29 cellular contexts compared by ENCODE assay signal in the genomic region with DNA sequence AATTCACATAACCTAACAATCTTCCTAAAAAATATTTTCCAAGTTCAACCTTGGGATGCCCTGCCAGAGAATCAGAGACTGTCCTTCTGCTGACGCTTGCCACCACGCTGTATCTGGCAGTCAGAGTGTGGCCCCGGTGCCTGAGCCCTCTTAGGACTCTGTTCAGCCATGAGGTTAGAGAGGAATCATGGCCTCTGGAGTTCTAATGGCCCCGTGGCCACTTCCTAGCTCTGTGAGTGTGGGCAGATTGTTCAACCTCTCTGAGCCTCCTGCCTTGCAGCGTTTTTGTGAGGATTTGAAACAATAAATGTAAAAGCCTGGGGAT.
"Had no signal": no experiment of that assay in that cellular context is flagged by ENCODE, and none has a peak within 500 bp of the region (broad histone marks: within the 10 kb centered on the region; RNA-seq: fewer than 3 reads in every experiment).

No MANE protein-coding gene starts in this region.

- H3K27ac Mint-ChIP-seq: activated naive CD4-positive, alpha-beta T cell treated with anti-CD3 and anti-CD28 coated beads for 36 hours; activated naive CD8-positive, alpha-beta T cell treated with anti-CD3 and anti-CD28 coated beads for 36 hours; activated T-helper 1 cell treated with anti-CD3 and anti-CD28 coated beads, Interleukin-12 subunit alpha, Interleukin-12 subunit beta, Interleukin-2, Interleukin-4 antibody, amounts not matched to agents 30 ng/mL and 10 ng/mL and 1 ng/mL, durations not matched to agents 14 hours and 24 hours and 36 hours; naive thymus-derived CD4-positive, alpha-beta T cell; T-helper 1 cell treated with Interleukin-12 subunit alpha and Interleukin-12 subunit beta and Interleukin-4 antibody, amounts not matched to agents 30 μg/mL and 1 μg/mL, for 36 hours had no signal

- H3K36me3 Mint-ChIP-seq: activated naive CD8-positive, alpha-beta T cell treated with anti-CD3 and anti-CD28 coated beads for 36 hours; naive thymus-derived CD4-positive, alpha-beta T cell had no signal

- H3K9me3 ChIP-seq: adrenal gland, body of pancreas, pancreas, spleen, testis, transverse colon had no signal

- H3K27ac ChIP-seq: adrenal gland, body of pancreas, coronary artery, dorsolateral prefrontal cortex, pancreas, spleen, testis, transverse colon, VCaP had no signal

- H3K9me3 Mint-ChIP-seq: activated naive CD4-positive, alpha-beta T cell treated with anti-CD3 and anti-CD28 coated beads for 36 hours; activated naive CD8-positive, alpha-beta T cell treated with anti-CD3 and anti-CD28 coated beads for 36 hours; activated T-helper 1 cell treated with anti-CD3 and anti-CD28 coated beads, Interleukin-12 subunit alpha, Interleukin-12 subunit beta, Interleukin-2, Interleukin-4 antibody, amounts not matched to agents 30 ng/mL and 10 ng/mL and 1 ng/mL, durations not matched to agents 14 hours and 24 hours and 36 hours; naive thymus-derived CD4-positive, alpha-beta T cell; T-helper 1 cell treated with Interleukin-12 subunit alpha and Interleukin-12 subunit beta and Interleukin-4 antibody, amounts not matched to agents 30 μg/mL and 1 μg/mL, for 36 hours had no signal

- H3K27me3 Mint-ChIP-seq: activated naive CD8-positive, alpha-beta T cell treated with anti-CD3 and anti-CD28 coated beads for 36 hours had no signal

- H3K4me3 Mint-ChIP-seq: activated naive CD4-positive, alpha-beta T cell treated with anti-CD3 and anti-CD28 coated beads for 36 hours; activated naive CD8-positive, alpha-beta T cell treated with anti-CD3 and anti-CD28 coated beads for 36 hours had no signal

- H3K36me3 ChIP-seq: adrenal gland, pancreas, spleen, transverse colon had no signal

- H3K27me3 ChIP-seq: adrenal gland, body of pancreas, dorsolateral prefrontal cortex, pancreas, spleen, testis, transverse colon had no signal

- H3K4me3 ChIP-seq: adrenal gland, body of pancreas, coronary artery, dorsolateral prefrontal cortex, pancreas, spleen, testis, transverse colon had no signal

- DNase-seq: activated CD4-positive, alpha-beta T cell treated with anti-CD3 and anti-CD28 coated beads for 4 hours; activated CD4-positive, alpha-beta T cell treated with anti-CD3 and anti-CD28 coated beads, Interleukin-2, amount 50 U/mL, for 4 hours; activated effector memory CD4-positive, alpha-beta T cell treated with anti-CD3 and anti-CD28 coated beads, Interleukin-2, amount 50 U/mL, for 16 hours; activated naive CD4-positive, alpha-beta T cell treated with anti-CD3 and anti-CD28 coated beads for 36 hours; activated naive CD8-positive, alpha-beta T cell treated with anti-CD3 and anti-CD28 coated beads for 36 hours; activated T-cell treated with anti-CD3 and anti-CD28 coated beads for 4 hours; adrenal gland; aorta; body of pancreas; dorsolateral prefrontal cortex; effector memory CD4-positive, alpha-beta T cell; left cardiac atrium; midbrain; naive thymus-derived CD4-positive, alpha-beta T cell; pancreas; right cardiac atrium; spleen; stimulated activated naive CD4-positive, alpha-beta T cell treated with Interleukin-2 at 50 U/mL for 16 hours; T-helper 9 cell; testis; transverse colon had no signal

- ATAC-seq: body of pancreas; left cardiac atrium; naive thymus-derived CD4-positive, alpha-beta T cell; pancreas; right cardiac atrium had no signal

- FAIRE-seq: frontal cortex, keratinocyte, pancreas, TTC549, urothelium cell line had no signal
